Comparison of ENCODE assay signal across 1 cellular context in the genomic region with DNA sequence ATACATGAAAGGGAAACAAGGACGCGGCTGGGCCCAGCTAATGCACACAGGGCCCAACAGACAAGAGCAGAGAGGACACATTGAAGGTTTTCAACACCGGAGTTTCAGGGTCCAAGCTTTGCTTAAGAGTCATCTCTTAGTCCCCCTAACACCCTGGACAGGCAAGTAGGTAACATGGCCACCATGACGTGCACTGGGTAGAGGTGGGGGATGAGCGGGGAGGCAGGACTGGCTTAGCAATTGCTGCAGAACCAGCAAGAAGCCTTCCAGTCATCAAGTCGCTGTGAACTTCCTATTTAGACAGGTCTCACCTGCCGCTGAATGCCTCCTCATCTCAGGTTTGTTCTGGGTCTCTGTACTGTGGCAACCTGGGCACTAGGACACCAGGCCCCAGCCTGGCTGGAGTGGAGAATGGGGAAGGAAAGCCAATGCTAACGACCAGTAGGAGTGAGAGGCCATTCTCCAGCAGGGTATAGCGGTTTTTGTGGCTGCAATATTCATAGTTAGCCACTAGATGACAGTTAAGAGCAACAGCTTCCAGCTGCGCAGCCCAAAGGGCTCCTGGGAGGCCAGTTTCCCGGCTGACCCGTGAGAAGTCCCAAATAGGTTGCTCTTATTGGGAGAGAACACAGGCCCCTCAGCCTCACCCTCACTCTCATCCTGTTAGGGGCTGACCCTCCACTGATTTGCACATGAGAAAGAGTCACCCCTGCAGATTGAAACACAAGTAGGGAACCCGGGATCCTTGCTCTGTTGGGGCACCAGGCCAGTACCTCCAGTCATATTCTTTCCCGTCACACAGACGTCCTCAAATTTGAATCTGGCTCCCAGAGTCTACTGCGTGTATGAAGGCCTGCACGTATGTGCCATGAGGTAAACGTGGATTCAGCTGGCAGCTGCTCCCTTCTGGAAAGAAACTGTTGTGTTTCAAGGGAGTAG.
A peak's percentile ranks its signal among the peaks of the same experiment; 100 is the strongest.
TF ChIP-seq lines count a peak whose summit lies in the region.

No MANE protein-coding gene starts in this region.

TF ChIP-seq in HepG2, 621 proteins besides CTCF, POLR2A, EP300 and RAD21 (continued from another document):
- TF ChIP-seq, protein P1, sequence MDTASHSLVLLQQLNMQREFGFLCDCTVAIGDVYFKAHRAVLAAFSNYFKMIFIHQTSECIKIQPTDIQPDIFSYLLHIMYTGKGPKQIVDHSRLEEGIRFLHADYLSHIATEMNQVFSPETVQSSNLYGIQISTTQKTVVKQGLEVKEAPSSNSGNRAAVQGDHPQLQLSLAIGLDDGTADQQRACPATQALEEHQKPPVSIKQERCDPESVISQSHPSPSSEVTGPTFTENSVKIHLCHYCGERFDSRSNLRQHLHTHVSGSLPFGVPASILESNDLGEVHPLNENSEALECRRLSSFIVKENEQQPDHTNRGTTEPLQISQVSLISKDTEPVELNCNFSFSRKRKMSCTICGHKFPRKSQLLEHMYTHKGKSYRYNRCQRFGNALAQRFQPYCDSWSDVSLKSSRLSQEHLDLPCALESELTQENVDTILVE (CRISPR knock-in tag; IDR thresholded peaks at IDR 0.05) = no peak
- TF ChIP-seq ZNF124 (CRISPR knock-in tag; IDR thresholded peaks at IDR 0.05) (no peak; the same call in 1 of the 2 replicates), ZNF256 (CRISPR knock-in tag; conservative IDR thresholded peaks at IDR 0.05) (no peak), ZNF589 (CRISPR knock-in tag; conservative IDR thresholded peaks at IDR 0.05) (no peak), ZNF230 (CRISPR knock-in tag; IDR thresholded peaks at IDR 0.05) (peak; percentile 35; the same call in 1 of the 2 replicates), ZNF451 (CRISPR knock-in tag; IDR thresholded peaks at IDR 0.05) (no peak), ARNT (IDR thresholded peaks at IDR 0.05) (no peak), ZNF850 (CRISPR knock-in tag; conservative IDR thresholded peaks at IDR 0.05) (0 out of 2 replicates have a peak, but pooled peaks have one; percentile 34), ERF (CRISPR knock-in tag; IDR thresholded peaks at IDR 0.05) (peak; percentile 64)
- TF ChIP-seq, protein P2, sequence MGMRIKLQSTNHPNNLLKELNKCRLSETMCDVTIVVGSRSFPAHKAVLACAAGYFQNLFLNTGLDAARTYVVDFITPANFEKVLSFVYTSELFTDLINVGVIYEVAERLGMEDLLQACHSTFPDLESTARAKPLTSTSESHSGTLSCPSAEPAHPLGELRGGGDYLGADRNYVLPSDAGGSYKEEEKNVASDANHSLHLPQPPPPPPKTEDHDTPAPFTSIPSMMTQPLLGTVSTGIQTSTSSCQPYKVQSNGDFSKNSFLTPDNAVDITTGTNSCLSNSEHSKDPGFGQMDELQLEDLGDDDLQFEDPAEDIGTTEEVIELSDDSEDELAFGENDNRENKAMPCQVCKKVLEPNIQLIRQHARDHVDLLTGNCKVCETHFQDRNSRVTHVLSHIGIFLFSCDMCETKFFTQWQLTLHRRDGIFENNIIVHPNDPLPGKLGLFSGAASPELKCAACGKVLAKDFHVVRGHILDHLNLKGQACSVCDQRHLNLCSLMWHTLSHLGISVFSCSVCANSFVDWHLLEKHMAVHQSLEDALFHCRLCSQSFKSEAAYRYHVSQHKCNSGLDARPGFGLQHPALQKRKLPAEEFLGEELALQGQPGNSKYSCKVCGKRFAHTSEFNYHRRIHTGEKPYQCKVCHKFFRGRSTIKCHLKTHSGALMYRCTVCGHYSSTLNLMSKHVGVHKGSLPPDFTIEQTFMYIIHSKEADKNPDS (CRISPR knock-in tag; IDR thresholded peaks at IDR 0.05) = no peak
- TF ChIP-seq, protein P3, sequence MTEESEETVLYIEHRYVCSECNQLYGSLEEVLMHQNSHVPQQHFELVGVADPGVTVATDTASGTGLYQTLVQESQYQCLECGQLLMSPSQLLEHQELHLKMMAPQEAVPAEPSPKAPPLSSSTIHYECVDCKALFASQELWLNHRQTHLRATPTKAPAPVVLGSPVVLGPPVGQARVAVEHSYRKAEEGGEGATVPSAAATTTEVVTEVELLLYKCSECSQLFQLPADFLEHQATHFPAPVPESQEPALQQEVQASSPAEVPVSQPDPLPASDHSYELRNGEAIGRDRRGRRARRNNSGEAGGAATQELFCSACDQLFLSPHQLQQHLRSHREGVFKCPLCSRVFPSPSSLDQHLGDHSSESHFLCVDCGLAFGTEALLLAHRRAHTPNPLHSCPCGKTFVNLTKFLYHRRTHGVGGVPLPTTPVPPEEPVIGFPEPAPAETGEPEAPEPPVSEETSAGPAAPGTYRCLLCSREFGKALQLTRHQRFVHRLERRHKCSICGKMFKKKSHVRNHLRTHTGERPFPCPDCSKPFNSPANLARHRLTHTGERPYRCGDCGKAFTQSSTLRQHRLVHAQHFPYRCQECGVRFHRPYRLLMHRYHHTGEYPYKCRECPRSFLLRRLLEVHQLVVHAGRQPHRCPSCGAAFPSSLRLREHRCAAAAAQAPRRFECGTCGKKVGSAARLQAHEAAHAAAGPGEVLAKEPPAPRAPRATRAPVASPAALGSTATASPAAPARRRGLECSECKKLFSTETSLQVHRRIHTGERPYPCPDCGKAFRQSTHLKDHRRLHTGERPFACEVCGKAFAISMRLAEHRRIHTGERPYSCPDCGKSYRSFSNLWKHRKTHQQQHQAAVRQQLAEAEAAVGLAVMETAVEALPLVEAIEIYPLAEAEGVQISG (CRISPR knock-in tag; IDR thresholded peaks at IDR 0.05) = 0 out of 2 replicates have a peak, but pooled peaks have one; percentile 9
- TF ChIP-seq, protein P4, sequence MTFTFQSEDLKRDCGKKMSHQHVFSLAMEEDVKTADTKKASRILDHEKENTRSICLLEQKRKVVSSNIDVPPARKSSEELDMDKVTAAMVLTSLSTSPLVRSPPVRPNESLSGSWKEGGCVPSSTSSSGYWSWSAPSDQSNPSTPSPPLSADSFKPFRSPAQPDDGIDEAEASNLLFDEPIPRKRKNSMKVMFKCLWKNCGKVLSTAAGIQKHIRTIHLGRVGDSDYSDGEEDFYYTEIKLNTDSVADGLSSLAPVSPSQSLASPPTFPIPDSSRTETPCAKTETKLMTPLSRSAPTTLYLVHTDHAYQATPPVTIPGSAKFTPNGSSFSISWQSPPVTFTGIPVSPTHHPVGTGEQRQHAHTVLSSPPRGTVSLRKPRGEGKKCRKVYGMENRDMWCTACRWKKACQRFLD (CRISPR knock-in tag; IDR thresholded peaks at IDR 0.05; ENCODE audit: borderline replicate concordance) = no peak
